Comparison of ENCODE assay signal across 16 cellular contexts in the genomic region with DNA sequence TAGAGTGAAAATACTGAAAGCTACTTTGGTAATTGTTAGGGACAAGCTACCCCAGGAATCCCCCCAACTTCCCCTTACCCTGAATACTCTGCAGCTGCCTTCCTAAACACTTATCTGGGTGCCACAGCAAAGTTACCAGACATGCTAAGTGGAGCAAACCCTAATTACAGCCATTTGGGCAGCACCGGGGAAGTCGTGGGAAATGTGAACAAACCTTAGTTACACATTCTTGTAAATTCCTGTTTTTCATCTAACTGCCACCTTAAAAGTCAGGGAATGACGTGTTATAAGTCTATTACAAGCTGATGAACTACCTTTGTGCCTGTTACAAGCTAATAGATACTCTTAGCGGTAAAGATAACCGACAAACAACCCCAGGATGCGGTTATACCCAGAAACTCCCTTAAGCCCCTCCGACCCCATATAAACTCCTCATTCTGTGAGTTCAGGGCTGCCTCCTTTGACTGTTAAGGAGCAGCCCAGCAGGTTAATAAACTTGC.
A peak's percentile ranks its signal among the peaks of the same experiment; 100 is the strongest.
DNase-seq lines count a peak whose midpoint lies in the region; ATAC-seq, FAIRE-seq and TF ChIP-seq lines count a peak whose summit lies in the region.
"Had no signal": no experiment of that assay in that cellular context is flagged by ENCODE, and none has a peak within 500 bp of the region (broad histone marks: within the 10 kb centered on the region; RNA-seq: fewer than 3 reads in every experiment).

No MANE protein-coding gene starts in this region.

- peak overlapping the region; percentile 78 for H3K27ac Mint-ChIP-seq in stimulated activated memory B cell treated with anti-CD40 and anti-IgM and Interleukin-4, amounts not matched to agents 10 μg/mL and 1 μg/mL and 100 μg/mL, for 72 hours
- H3K27ac Mint-ChIP-seq: brain had no signal

- H3K9me3 Mint-ChIP-seq in stimulated activated memory B cell treated with anti-CD40 and anti-IgM and Interleukin-4, amounts not matched to agents 10 μg/mL and 1 μg/mL and 100 μg/mL, for 72 hours: no peaks in the 10 kb centered on the region
- H3K9me3 Mint-ChIP-seq: CD4-positive, alpha-beta memory T cell had no signal

- peak overlapping the region; percentile 49 for H3K4me3 Mint-ChIP-seq in stimulated activated memory B cell treated with anti-CD40 and anti-IgM and Interleukin-4, amounts not matched to agents 10 μg/mL and 1 μg/mL and 100 μg/mL, for 72 hours
- H3K4me3 Mint-ChIP-seq: brain; CD4-positive, alpha-beta memory T cell had no signal

- H3K36me3 ChIP-seq in MM.1S (replicated peaks; ENCODE audit: insufficient read depth, low read length): no peaks in the 10 kb centered on the region
- H3K36me3 ChIP-seq: suprapubic skin had no signal

- H3K9ac ChIP-seq in MM.1S (ENCODE audit: low read length): no peak overlapping the region

- H2AFZ ChIP-seq in MM.1S (ENCODE audit: low read length): no peak overlapping the region

- H3K4me3 ChIP-seq in MM.1S (ENCODE audit: low read length): no peak overlapping the region
- H3K4me3 ChIP-seq: dorsolateral prefrontal cortex, SK-N-MC, skin epidermis, suprapubic skin had no signal

- TF ChIP-seq CTCF in MM.1S (IDR thresholded peaks at IDR 0.05; ENCODE audit: low read length): no peak

- H3K4me2 ChIP-seq in MM.1S (ENCODE audit: low read depth, low read length): no peak overlapping the region

- H4K20me1 ChIP-seq in MM.1S (ENCODE audit: insufficient read depth, low read length): no peaks in the 10 kb centered on the region

- no peak overlapping the region for H3K27ac ChIP-seq in MM.1S (ENCODE audit: low read length)
- H3K27ac ChIP-seq: dorsolateral prefrontal cortex, SK-N-MC, skin epidermis, suprapubic skin had no signal

- FAIRE-seq in frontal cortex (lab: Jason Lieb, UNC): no peak

- H3K27me3 Mint-ChIP-seq in stimulated activated memory B cell treated with anti-CD40 and anti-IgM and Interleukin-4, amounts not matched to agents 10 μg/mL and 1 μg/mL and 100 μg/mL, for 72 hours: no peaks in the 10 kb centered on the region
- H3K27me3 Mint-ChIP-seq: brain; CD4-positive, alpha-beta memory T cell had no signal

- DNase-seq in MM.1S: no peak
- no peak for DNase-seq in NCI-H1694 (lab: John Stamatoyannopoulos, UW)
- no peak for DNase-seq in frontal cortex (ENCODE audit: low spot score in 2 of 2)
- DNase-seq: activated naive CD4-positive, alpha-beta T cell; CD4-positive, alpha-beta memory T cell; dorsolateral prefrontal cortex; NCI-H2171; occipital lobe had no signal

- H3K4me1 Mint-ChIP-seq in stimulated activated memory B cell treated with anti-CD40 and anti-IgM and Interleukin-4, amounts not matched to agents 10 μg/mL and 1 μg/mL and 100 μg/mL, for 72 hours: peaks cover 24% of the 10 kb centered on the region
- H3K4me1 Mint-ChIP-seq: brain had no signal

- no peaks in the 10 kb centered on the region for H3K27me3 ChIP-seq in MM.1S (replicated peaks; ENCODE audit: insufficient read depth, low read length)
- H3K27me3 ChIP-seq: dorsolateral prefrontal cortex, suprapubic skin had no signal

- no peaks in the 10 kb centered on the region for H3F3A ChIP-seq in MM.1S (ENCODE audit: insufficient read depth, low read length)

- no peaks in the 10 kb centered on the region for H3K9me3 ChIP-seq in MM.1S (replicated peaks; ENCODE audit: insufficient read depth, low read length)
- H3K9me3 ChIP-seq: suprapubic skin had no signal

- ATAC-seq in GM18907 (IDR thresholded peaks at IDR 0.05; ENCODE audit: unreplicated experiment) (peak; percentile 84), GM21717 (IDR thresholded peaks at IDR 0.05; ENCODE audit: unreplicated experiment) (peak; percentile 48), HG03442 (IDR thresholded peaks at IDR 0.05; ENCODE audit: unreplicated experiment) (peak; percentile 33)
- peak; percentile 77 for ATAC-seq in stimulated activated memory B cell treated with anti-CD40 and anti-IgM and Interleukin-4, amounts not matched to agents 10 μg/mL and 1 μg/mL and 100 μg/mL, for 72 hours

- H3K36me3 Mint-ChIP-seq in stimulated activated memory B cell treated with anti-CD40 and anti-IgM and Interleukin-4, amounts not matched to agents 10 μg/mL and 1 μg/mL and 100 μg/mL, for 72 hours: no peaks in the 10 kb centered on the region
- H3K36me3 Mint-ChIP-seq: brain; CD4-positive, alpha-beta memory T cell had no signal

- H3K79me2 ChIP-seq in MM.1S (ENCODE audit: low read length): no peaks in the 10 kb centered on the region

- H3K9me2 ChIP-seq in MM.1S (replicated peaks; ENCODE audit: insufficient read depth, low read length): no peaks in the 10 kb centered on the region

- H3K4me1 ChIP-seq in MM.1S (ENCODE audit: low read length): no peaks in the 10 kb centered on the region
- H3K4me1 ChIP-seq: suprapubic skin had no signal

Comparison
In these comparisons a context has a peak if more than half of its experiments do, and no peak if none do; other contexts are left out.
1. ATAC-seq: peak in every context shown above with its lines; median percentile 84 in GM18907; 77 in stimulated activated memory B cell treated with anti-CD40 and anti-IgM and Interleukin-4, amounts not matched to agents 10 μg/mL and 1 μg/mL and 100 μg/mL, for 72 hours; 48 in GM21717; 33 in HG03442.